13 cellular contexts compared by ENCODE assay signal in genomic region chr6:90343581-90343980, GRCh38. TPM values are rescaled to one million over a fixed set of nuclear protein-coding genes. Genes with fewer than 3 reads are reported as not detected.
A peak's percentile ranks its signal among the peaks of the same experiment; 100 is the strongest.
DNase-seq lines count a peak whose midpoint lies in the region; ATAC-seq and TF ChIP-seq lines count a peak whose summit lies in the region.
"Had no signal": no experiment of that assay in that cellular context is flagged by ENCODE, and none has a peak within 500 bp of the region (broad histone marks: within the 10 kb centered on the region; RNA-seq: fewer than 3 reads in every experiment).

No MANE protein-coding gene starts in this region.

- WGBS in suprapubic skin, result 72% methylated on average over 5 of the region's 5 CpGs

- ATAC-seq in SK-N-SH treated with all-trans-retinoic acid at 6 μM for 48 hours, result peak; percentile 66
- ATAC-seq in left lobe of liver, result no peak
- no peak for ATAC-seq in GM18517 (IDR thresholded peaks at IDR 0.05; ENCODE audit: unreplicated experiment)

- TF ChIP-seq EP300 in suprapubic skin (IDR thresholded peaks at IDR 0.05), result no peak

- TF ChIP-seq CTCF in AG04450 (IDR thresholded peaks at IDR 0.05; ENCODE audit: low read depth, low read length), result peak; percentile 29; the same call in 1 of the 2 replicates
- TF ChIP-seq CTCF in suprapubic skin (IDR thresholded peaks at IDR 0.05), result no peak

- CTCF ChIA-PET in AG04450 (lab: Charles Lee), result interaction anchor here (0.9 to 2.6 kb wide), 3 partner anchors 15 to 403 kb away, joined by 3 to 9 read pairs (median 7); no protein-coding TSS in a partner anchor

- H3K4me3 ChIP-seq in AG04450 (ENCODE audit: low read depth, low read length) (no peak overlapping the region), suprapubic skin (no peak overlapping the region)
- H3K4me3 ChIP-seq: ascending aorta had no signal

- no peak for TF ChIP-seq POLR2A in suprapubic skin (IDR thresholded peaks at IDR 0.05)

- H3K36me3 ChIP-seq in suprapubic skin, result no peaks in the 10 kb centered on the region
- H3K36me3 ChIP-seq: ascending aorta had no signal

- no peaks in the 10 kb centered on the region for H3K4me1 ChIP-seq in suprapubic skin
- H3K4me1 ChIP-seq: ascending aorta had no signal

- POLR2A ChIA-PET in AG04450 (lab: Yijun Ruan, JAX), result no interaction called here

- H3K9me3 ChIP-seq in AG04450 (ENCODE audit: control insufficient read depth, insufficient read depth, low read length) (no peaks in the 10 kb centered on the region), suprapubic skin (no peaks in the 10 kb centered on the region)
- H3K9me3 ChIP-seq: ascending aorta had no signal

- H3K27ac ChIP-seq in AG04450 (ENCODE audit: low read depth, low read length), result no peak overlapping the region
- no peak overlapping the region for H3K27ac ChIP-seq in suprapubic skin
- H3K27ac ChIP-seq: ascending aorta had no signal

- DNase-seq in AG04450 (ENCODE audit: low read depth, low spot score), result no peak
- DNase-seq in HCEC 1CT, result peak; percentile 32
- DNase-seq in fibroblast of peridontal ligament (ENCODE audit: extremely low read depth), result peak; percentile 35
- DNase-seq in left lobe of liver (ENCODE audit: low spot score), result no peak
- DNase-seq in activated gamma-delta T cell (lab: John Stamatoyannopoulos, UW), result no peak
- DNase-seq in suprapubic skin (ENCODE audit: low spot score in 2 of 2), result no peak
- DNase-seq: activated CD4-positive, alpha-beta T cell treated with anti-CD3 and anti-CD28 coated beads, Interleukin-2, amount 50 U/mL, for 48 hours; NCI-H2107; posterior cingulate gyrus; SIG-M5 had no signal

- H3K27me3 ChIP-seq in AG04450 (ENCODE audit: control insufficient read depth, insufficient read depth, low read length), result peaks cover 18% of the 10 kb centered on the region
- no peaks in the 10 kb centered on the region for H3K27me3 ChIP-seq in suprapubic skin
- H3K27me3 ChIP-seq: ascending aorta had no signal

TF ChIP-seq in SK-N-SH treated with all-trans-retinoic acid at 6 μM for 48 hours, 23 proteins besides CTCF, POLR2A, EP300 and RAD21:
- no peak for TF ChIP-seq RARB (CRISPR knock-in tag; IDR thresholded peaks at IDR 0.05)
- TF ChIP-seq, protein P1, sequence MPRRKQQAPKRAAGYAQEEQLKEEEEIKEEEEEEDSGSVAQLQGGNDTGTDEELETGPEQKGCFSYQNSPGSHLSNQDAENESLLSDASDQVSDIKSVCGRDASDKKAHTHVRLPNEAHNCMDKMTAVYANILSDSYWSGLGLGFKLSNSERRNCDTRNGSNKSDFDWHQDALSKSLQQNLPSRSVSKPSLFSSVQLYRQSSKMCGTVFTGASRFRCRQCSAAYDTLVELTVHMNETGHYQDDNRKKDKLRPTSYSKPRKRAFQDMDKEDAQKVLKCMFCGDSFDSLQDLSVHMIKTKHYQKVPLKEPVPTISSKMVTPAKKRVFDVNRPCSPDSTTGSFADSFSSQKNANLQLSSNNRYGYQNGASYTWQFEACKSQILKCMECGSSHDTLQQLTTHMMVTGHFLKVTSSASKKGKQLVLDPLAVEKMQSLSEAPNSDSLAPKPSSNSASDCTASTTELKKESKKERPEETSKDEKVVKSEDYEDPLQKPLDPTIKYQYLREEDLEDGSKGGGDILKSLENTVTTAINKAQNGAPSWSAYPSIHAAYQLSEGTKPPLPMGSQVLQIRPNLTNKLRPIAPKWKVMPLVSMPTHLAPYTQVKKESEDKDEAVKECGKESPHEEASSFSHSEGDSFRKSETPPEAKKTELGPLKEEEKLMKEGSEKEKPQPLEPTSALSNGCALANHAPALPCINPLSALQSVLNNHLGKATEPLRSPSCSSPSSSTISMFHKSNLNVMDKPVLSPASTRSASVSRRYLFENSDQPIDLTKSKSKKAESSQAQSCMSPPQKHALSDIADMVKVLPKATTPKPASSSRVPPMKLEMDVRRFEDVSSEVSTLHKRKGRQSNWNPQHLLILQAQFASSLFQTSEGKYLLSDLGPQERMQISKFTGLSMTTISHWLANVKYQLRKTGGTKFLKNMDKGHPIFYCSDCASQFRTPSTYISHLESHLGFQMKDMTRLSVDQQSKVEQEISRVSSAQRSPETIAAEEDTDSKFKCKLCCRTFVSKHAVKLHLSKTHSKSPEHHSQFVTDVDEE (CRISPR knock-in tag; IDR thresholded peaks at IDR 0.05), result no peak
- peak; percentile 15; the same call in 1 of the 2 replicates for TF ChIP-seq ISL1 (CRISPR knock-in tag; IDR thresholded peaks at IDR 0.05)
- no peak for TF ChIP-seq ARNTL (CRISPR knock-in tag; IDR thresholded peaks at IDR 0.05; ENCODE audit: borderline replicate concordance, low read depth)
- no peak for TF ChIP-seq ZFP30 (CRISPR knock-in tag; IDR thresholded peaks at IDR 0.05)

RNA-seq across cellular contexts. Expression of gene BACH2, which starts 46.9 kb away (rescaled TPM):
- 2.2 and 2.3 TPM in 2 replicates for polyA plus RNA-seq in AG04450 (2011; rRNA removed)
- polyA minus RNA-seq in AG04450 (2011; rRNA and poly(A)+ RNA removed), result 9.0 and 10.1 TPM in 2 replicates
- total RNA-seq in left lobe of liver (3.1 TPM), suprapubic skin (10 to 100 TPM in 2 of 4 donors, 1 to 10 TPM in 2; 8.5 to 20.0 (median 13.3) TPM)

Comparison
In these comparisons a context has a peak if more than half of its experiments do, and no peak if none do; other contexts are left out.
1. DNase-seq: peak in HCEC 1CT (single experiment) and fibroblast of peridontal ligament (single experiment); none in AG04450 (single experiment), left lobe of liver (single experiment), activated gamma-delta T cell (single experiment) and suprapubic skin (0 of 2).